Comparison of ENCODE assay signal across 15 cellular contexts in the genomic region with DNA sequence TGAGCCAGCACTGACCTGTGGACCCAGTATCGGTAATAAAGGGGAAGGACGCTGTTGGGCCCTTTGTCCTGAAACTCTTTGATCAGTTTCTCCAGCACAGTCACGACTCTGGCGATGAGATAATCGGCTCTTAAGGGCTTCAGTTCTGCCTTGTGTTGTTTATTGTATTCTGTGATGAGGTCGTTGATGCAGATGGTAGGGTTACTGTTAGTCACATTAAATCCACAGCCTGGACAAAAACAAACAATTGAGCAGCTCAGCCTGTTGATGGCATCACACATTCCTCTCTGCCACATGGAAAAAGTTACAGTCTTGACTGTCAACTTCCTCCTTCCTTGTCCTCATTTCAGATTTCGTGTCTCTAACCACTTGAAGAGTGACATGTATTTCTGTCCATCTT. TPM values are rescaled to one million over a fixed set of nuclear protein-coding genes. Genes with fewer than 3 reads are reported as not detected.
DNase-seq lines count a peak whose midpoint lies in the region; ATAC-seq, FAIRE-seq and TF ChIP-seq lines count a peak whose summit lies in the region.
"Had no signal": no experiment of that assay in that cellular context is flagged by ENCODE, and none has a peak within 500 bp of the region (broad histone marks: within the 10 kb centered on the region; RNA-seq: fewer than 3 reads in every experiment).

No MANE protein-coding gene starts in this region.

- no peaks in the 10 kb centered on the region for H3F3A ChIP-seq in PC-3 (ENCODE audit: low read length, unreplicated experiment)

- intact Hi-C loops in PC-3 (cut with micrococcal nuclease) (loop anchor here (1.0 to 2.0 kb wide), 3 partner anchors 28 to 171 kb away; no protein-coding TSS in a partner anchor), kidney (cut with DNase I) (no loop called here)

- H3K4me3 ChIP-seq in PC-3 (ENCODE audit: low read length) (no peak overlapping the region), kidney (ENCODE audit: low read length in 2 of 2) (no peak overlapping the region)

- H3K9me2 ChIP-seq in PC-3 (replicated peaks; ENCODE audit: low read length), result no peaks in the 10 kb centered on the region

- peak overlapping the region; percentile 56 for H3K27ac ChIP-seq in PC-3 (ENCODE audit: low read length)
- H3K27ac ChIP-seq in kidney (ENCODE audit: low read depth in 2 of 2, low read length in 2 of 2), result no peak overlapping the region

- H3K36me3 ChIP-seq in PC-3 (ENCODE audit: low read depth, low read length) (no peaks in the 10 kb centered on the region), kidney (ENCODE audit: control insufficient read depth in 1 of 2, insufficient read depth in 2 of 2, low read length in 2 of 2) (no peaks in the 10 kb centered on the region)

- CTCF ChIA-PET in PC-3 (lab: Charles Lee), result interaction anchor here (0.6 to 1.3 kb wide), 3 partner anchors 36 to 186 kb away, joined by 3 to 19 read pairs (median 6); no protein-coding TSS in a partner anchor

- H3K27me3 Mint-ChIP-seq in stimulated activated naive B cell treated with anti-CD40 and anti-IgM and Interleukin-4, amounts not matched to agents 10 μg/mL and 1 μg/mL and 100 μg/mL, for 72 hours, result no peaks in the 10 kb centered on the region
- H3K27me3 Mint-ChIP-seq: activated naive CD8-positive, alpha-beta T cell; naive B cell had no signal

- H3K27ac Mint-ChIP-seq in stimulated activated naive B cell treated with anti-CD40 and anti-IgM and Interleukin-4, amounts not matched to agents 10 μg/mL and 1 μg/mL and 100 μg/mL, for 72 hours, result no peak overlapping the region
- H3K27ac Mint-ChIP-seq: activated naive CD8-positive, alpha-beta T cell; naive B cell had no signal

- H3K4me1 Mint-ChIP-seq in stimulated activated naive B cell treated with anti-CD40 and anti-IgM and Interleukin-4, amounts not matched to agents 10 μg/mL and 1 μg/mL and 100 μg/mL, for 72 hours, result no peaks in the 10 kb centered on the region
- H3K4me1 Mint-ChIP-seq: naive B cell had no signal

- POLR2A ChIA-PET in PC-3 (lab: Charles Lee; ENCODE audit: unreplicated experiment), result interaction anchor here (0.6 kb wide), 2 partner anchors 160 to 211 kb away, joined by 5 to 15 read pairs; no protein-coding TSS in a partner anchor

- H3K36me3 Mint-ChIP-seq in stimulated activated naive B cell treated with anti-CD40 and anti-IgM and Interleukin-4, amounts not matched to agents 10 μg/mL and 1 μg/mL and 100 μg/mL, for 72 hours, result peaks cover 23 to 26% of the 10 kb centered on the region in 2 donors

- peak overlapping the region; percentile 14 for H3K9ac ChIP-seq in PC-3 (ENCODE audit: low read length)
- no peak overlapping the region for H3K9ac ChIP-seq in kidney (ENCODE audit: low read length in 2 of 2)

- H3K4me1 ChIP-seq in PC-3 (ENCODE audit: insufficient read depth, low read length), result peaks cover 21% of the 10 kb centered on the region
- no peaks in the 10 kb centered on the region for H3K4me1 ChIP-seq in kidney (ENCODE audit: control insufficient read depth in 1 of 2, insufficient read depth in 1 of 2, low read depth in 1 of 2, low read length in 2 of 2)

- no peaks in the 10 kb centered on the region for H3K9me3 Mint-ChIP-seq in stimulated activated naive B cell treated with anti-CD40 and anti-IgM and Interleukin-4, amounts not matched to agents 10 μg/mL and 1 μg/mL and 100 μg/mL, for 72 hours
- H3K9me3 Mint-ChIP-seq: naive B cell had no signal

- H3K4me3 Mint-ChIP-seq in stimulated activated naive B cell treated with anti-CD40 and anti-IgM and Interleukin-4, amounts not matched to agents 10 μg/mL and 1 μg/mL and 100 μg/mL, for 72 hours, result no peak overlapping the region
- H3K4me3 Mint-ChIP-seq: activated naive CD8-positive, alpha-beta T cell; naive B cell had no signal

- no peak for TF ChIP-seq CTCF in PC-3 (conservative IDR thresholded peaks at IDR 0.05; ENCODE audit: low read depth, low read length)
- TF ChIP-seq CTCF in kidney (IDR thresholded peaks at IDR 0.05; ENCODE audit: borderline replicate concordance, extremely low read depth, insufficient read depth), result no peak

- H4K20me1 ChIP-seq in PC-3 (ENCODE audit: low read length), result no peaks in the 10 kb centered on the region

- ATAC-seq in PC-3, result peak; percentile 73
- no peak for ATAC-seq in HG03432 (IDR thresholded peaks at IDR 0.05; ENCODE audit: unreplicated experiment)
- no peak for ATAC-seq in stimulated activated naive B cell treated with anti-CD40 and anti-IgM and Interleukin-4, amounts not matched to agents 10 μg/mL and 1 μg/mL and 100 μg/mL, for 72 hours (replicated peaks)
- ATAC-seq: sciatic nerve had no signal

- H3K9me3 ChIP-seq in PC-3 (ENCODE audit: low read length), result no peaks in the 10 kb centered on the region
- H3K9me3 ChIP-seq in kidney (ENCODE audit: control insufficient read depth in 1 of 2, low read length in 2 of 2), result no peaks in the 10 kb centered on the region

- DNase-seq in HCEC 1CT, result peak; percentile 41
- peak; percentile 76 for DNase-seq in PC-3
- peak; percentile 23 for DNase-seq in fibroblast of gingiva (ENCODE audit: low read depth)
- DNase-seq in pons (ENCODE audit: low spot score), result peak; percentile 91
- DNase-seq in kidney, result no peak
- no peak for DNase-seq in stimulated activated naive B cell treated with anti-CD40 and anti-IgM and Interleukin-4, amounts not matched to agents 10 μg/mL and 1 μg/mL and 100 μg/mL, for 72 hours
- DNase-seq: activated CD8-positive, alpha-beta memory T cell treated with anti-CD3 and anti-CD28 coated beads, Interleukin-2, amount 50 U/mL, for 48 hours; naive B cell; NCI-H1436; SHP77 treated with DMSO at 0.1 percent for 48 hours had no signal

- no TSS peak for BruUV-seq in PC-3 (replicated peaks; lab: Mats Ljungman, UMichigan)

- FAIRE-seq in kidney (lab: Jason Lieb, UNC), result no peak
- FAIRE-seq: keratinocyte had no signal

- H3K79me2 ChIP-seq in PC-3 (ENCODE audit: low read length), result no peaks in the 10 kb centered on the region

- no peak overlapping the region for H2AFZ ChIP-seq in PC-3 (ENCODE audit: low read length)

- no peaks in the 10 kb centered on the region for H3K27me3 ChIP-seq in PC-3 (ENCODE audit: low read length)

- no peak overlapping the region for H3K4me2 ChIP-seq in PC-3 (ENCODE audit: low read length)

RNA-seq across cellular contexts. Expression of gene SIM2, which starts 57.6 kb away (rescaled TPM):
- total RNA-seq in PC-3 (2014; rRNA removed), result 71.2 and 104 TPM in 2 replicates
- total RNA-seq in kidney, result 71.3 TPM
- 6.5 TPM for polyA plus RNA-seq in kidney (ENCODE audit: insufficient read depth, low read depth, low replicate concordance)
- total RNA-seq: cerebellum, sciatic nerve had no signal

Comparison
In these comparisons a context has a peak if more than half of its experiments do, and no peak if none do; other contexts are left out.
1. DNase-seq: peak in HCEC 1CT (single experiment), PC-3 (single experiment), fibroblast of gingiva (single experiment) and pons (single experiment); none in kidney (single experiment) and stimulated activated naive B cell treated with anti-CD40 and anti-IgM and Interleukin-4, amounts not matched to agents 10 μg/mL and 1 μg/mL and 100 μg/mL, for 72 hours (single experiment).